Comparison of ENCODE assay signal across 13 cellular contexts in genomic region chr1:166197597-166197996, GRCh38.
"Had no signal": no experiment of that assay in that cellular context is flagged by ENCODE, and none has a peak within 500 bp of the region (broad histone marks: within the 10 kb centered on the region; RNA-seq: fewer than 3 reads in every experiment).

No MANE protein-coding gene starts in this region.

- ATAC-seq: activated naive CD4-positive, alpha-beta T cell treated with anti-CD3 and anti-CD28 coated beads, Interleukin-2, amount 50 U/mL, for 72 hours; activated T-cell treated with anti-CD3 and anti-CD28 coated beads, Interleukin-2, amount 50 U/mL, for 4 hours; natural killer cell treated with Interleukin-12 subunit alpha and Interleukin-12 subunit beta and Interleukin-15 and Interleukin-18, amount 100 ng/mL, for 72 hours; stimulated activated naive CD8-positive, alpha-beta T cell treated with anti-CD3 and anti-CD28 coated beads, Interleukin-15, Interleukin-2, amounts not matched to agents 100 U/mL and 50 U/mL, for 24 hours; T-helper 17 cell had no signal

- H3K4me3 ChIP-seq: psoas muscle, suprapubic skin had no signal

- DNase-seq: activated effector memory CD4-positive, alpha-beta T cell treated with anti-CD3 and anti-CD28 coated beads, Interleukin-2, amount 50 U/mL, for 16 hours; activated T-cell treated with anti-CD3 and anti-CD28 coated beads, Interleukin-2, amount 50 U/mL, for 4 hours; amniotic stem cell; hippocampal formation; nucleus accumbens; psoas muscle; stimulated activated CD4-positive, alpha-beta T cell treated with anti-CD3 and anti-CD28 coated beads, Interleukin-4, amount 100 ng/mL, for 1 hour; stimulated activated CD8-positive, alpha-beta memory T cell treated with anti-CD3 and anti-CD28 coated beads, Interleukin-4, amount 100 ng/mL, for 48 hours; stimulated activated naive CD8-positive, alpha-beta T cell treated with anti-CD3 and anti-CD28 coated beads, Interleukin-15, Interleukin-2, amounts not matched to agents 100 U/mL and 50 U/mL, for 24 hours; T-helper 17 cell had no signal
